ENCODE assay signal across 36 cellular contexts in genomic region chrY:14351590-14351989, GRCh38.
"Had no signal": no experiment of that assay in that cellular context is flagged by ENCODE, and none has a peak within 500 bp of the region (broad histone marks: within the 10 kb centered on the region; RNA-seq: fewer than 3 reads in every experiment).

No MANE protein-coding gene starts in this region.

- H3K36me3 Mint-ChIP-seq: activated CD8-positive, alpha-beta memory T cell treated with anti-CD3 and anti-CD28 coated beads, Interleukin-2, amount 10 ng/mL, durations not matched to agents 7 days and 5 days; activated naive CD8-positive, alpha-beta T cell; naive thymus-derived CD8-positive, alpha-beta T cell; stimulated activated effector memory CD8-positive, alpha-beta T cell treated with anti-CD3 and anti-CD28 coated beads, Interleukin-12 subunit alpha, Interleukin-12 subunit beta, amount 100 ng/mL, for 72 hours had no signal

- H3K36me3 ChIP-seq: gastroesophageal sphincter, lower lobe of right lung, pancreas, prostate gland, sigmoid colon, thoracic aorta, upper lobe of left lung, vagina had no signal

- H3K4me3 ChIP-seq: coronary artery, dorsolateral prefrontal cortex, gastroesophageal sphincter, lower lobe of right lung, pancreas, prostate gland, sigmoid colon, thoracic aorta, upper lobe of left lung, vagina had no signal

- H3K9me3 Mint-ChIP-seq: neural crest cell had no signal

- ATAC-seq: activated CD4-positive, CD25-positive, alpha-beta regulatory T cell treated with anti-CD3 and anti-CD28 coated beads, Interleukin-2, amount 50 U/mL, for 24 hours; activated CD8-positive, alpha-beta memory T cell treated with anti-CD3 and anti-CD28 coated beads, Interleukin-2, amount 10 ng/mL, durations not matched to agents 7 days and 5 days; activated CD8-positive, alpha-beta T cell treated with anti-CD3 and anti-CD28 coated beads for 36 hours; gastroesophageal sphincter; left lobe of liver; lower lobe of right lung; naive thymus-derived CD8-positive, alpha-beta T cell; pancreas; stimulated activated effector memory CD8-positive, alpha-beta T cell treated with anti-CD3 and anti-CD28 coated beads, Interleukin-12 subunit alpha, Interleukin-12 subunit beta, amount 100 ng/mL, for 72 hours had no signal

- H3K27me3 Mint-ChIP-seq: activated CD8-positive, alpha-beta memory T cell treated with anti-CD3 and anti-CD28 coated beads, Interleukin-2, amount 10 ng/mL, durations not matched to agents 7 days and 5 days; activated CD8-positive, alpha-beta T cell treated with anti-CD3 and anti-CD28 coated beads for 36 hours; activated naive CD8-positive, alpha-beta T cell; stimulated activated naive CD8-positive, alpha-beta T cell treated with anti-CD3 and anti-CD28 coated beads, Interleukin-15, Interleukin-2, amounts not matched to agents 100 ng/mL and 50 ng/mL, for 24 hours had no signal

- H3K27ac Mint-ChIP-seq: activated CD8-positive, alpha-beta memory T cell treated with anti-CD3 and anti-CD28 coated beads, Interleukin-2, amount 10 ng/mL, durations not matched to agents 7 days and 5 days; activated CD8-positive, alpha-beta T cell treated with anti-CD3 and anti-CD28 coated beads for 36 hours; activated naive CD8-positive, alpha-beta T cell; activated T-helper 2 cell treated with anti-CD3 and anti-CD28 coated beads, Interferon-gamma antibody, Interleukin-2, Interleukin-4, amounts not matched to agents 10 μg/mL and 5 μg/mL and 100 μg/mL, durations not matched to agents 14 hours and 24 hours and 36 hours; naive thymus-derived CD8-positive, alpha-beta T cell; stimulated activated effector memory CD8-positive, alpha-beta T cell treated with anti-CD3 and anti-CD28 coated beads, Interleukin-12 subunit alpha, Interleukin-12 subunit beta, amount 100 ng/mL, for 72 hours; stimulated activated naive CD8-positive, alpha-beta T cell treated with anti-CD3 and anti-CD28 coated beads, Interleukin-15, Interleukin-2, amounts not matched to agents 100 ng/mL and 50 ng/mL, for 24 hours; T-helper 1 cell treated with Interleukin-12 subunit alpha and Interleukin-12 subunit beta and Interleukin-4 antibody, amounts not matched to agents 30 μg/mL and 1 μg/mL, for 36 hours had no signal

- H3K4me3 Mint-ChIP-seq: activated CD8-positive, alpha-beta memory T cell treated with anti-CD3 and anti-CD28 coated beads, Interleukin-2, amount 10 ng/mL, durations not matched to agents 7 days and 5 days; activated CD8-positive, alpha-beta T cell treated with anti-CD3 and anti-CD28 coated beads for 36 hours; activated naive CD8-positive, alpha-beta T cell; naive thymus-derived CD8-positive, alpha-beta T cell; neural crest cell; stimulated activated effector memory CD8-positive, alpha-beta T cell treated with anti-CD3 and anti-CD28 coated beads, Interleukin-12 subunit alpha, Interleukin-12 subunit beta, amount 100 ng/mL, for 72 hours; stimulated activated naive CD8-positive, alpha-beta T cell treated with anti-CD3 and anti-CD28 coated beads, Interleukin-15, Interleukin-2, amounts not matched to agents 100 ng/mL and 50 ng/mL, for 24 hours; T-helper 1 cell treated with Interleukin-12 subunit alpha and Interleukin-12 subunit beta and Interleukin-4 antibody, amounts not matched to agents 30 μg/mL and 1 μg/mL, for 36 hours had no signal

- H3K4me1 Mint-ChIP-seq: activated CD8-positive, alpha-beta memory T cell treated with anti-CD3 and anti-CD28 coated beads, Interleukin-2, amount 10 ng/mL, durations not matched to agents 7 days and 5 days; neural crest cell had no signal

- H3K9me3 ChIP-seq: gastroesophageal sphincter, lower lobe of right lung, pancreas, prostate gland, sigmoid colon, thoracic aorta, upper lobe of left lung, vagina had no signal

- H3K4me1 ChIP-seq: gastroesophageal sphincter, lower lobe of right lung, pancreas, prostate gland, sigmoid colon, upper lobe of left lung, vagina had no signal

- H3K27ac ChIP-seq: coronary artery, dorsolateral prefrontal cortex, gastroesophageal sphincter, lower lobe of right lung, pancreas, prostate gland, sigmoid colon, thoracic aorta, upper lobe of left lung, vagina, VCaP had no signal

- FAIRE-seq: pancreas, small intestine, TTC549 had no signal

- H3K27me3 ChIP-seq: dorsolateral prefrontal cortex, gastroesophageal sphincter, pancreas, sigmoid colon, upper lobe of left lung, vagina had no signal

- DNase-seq: activated CD4-positive, alpha-beta T cell treated with anti-CD3 and anti-CD28 coated beads, Interleukin-2, amount 50 U/mL, for 1 hour; activated CD8-positive, alpha-beta memory T cell treated with anti-CD3 and anti-CD28 coated beads, Interleukin-2, amount 10 ng/mL, durations not matched to agents 7 days and 5 days; activated CD8-positive, alpha-beta T cell treated with anti-CD3 and anti-CD28 coated beads for 36 hours; activated T-cell treated with anti-CD3 and anti-CD28 coated beads, Interleukin-2, amount 50 U/mL, for 48 hours; anterior cingulate cortex; dorsolateral prefrontal cortex; effector memory CD4-positive, alpha-beta T cell; erythroblast; head of caudate nucleus; hippocampal formation; kidney glomerular epithelial cell; lower lobe of right lung; mesenchymal stem cell; naive thymus-derived CD8-positive, alpha-beta T cell; nucleus accumbens; pancreas; sigmoid colon; small intestine; stimulated activated CD4-positive, alpha-beta T cell treated with anti-CD3 and anti-CD28 coated beads, Interleukin-4, amount 100 ng/mL, for 24 hours; T-helper 9 cell; upper lobe of left lung had no signal
